Comparison of ENCODE assay signal across 23 cellular contexts in the genomic region with DNA sequence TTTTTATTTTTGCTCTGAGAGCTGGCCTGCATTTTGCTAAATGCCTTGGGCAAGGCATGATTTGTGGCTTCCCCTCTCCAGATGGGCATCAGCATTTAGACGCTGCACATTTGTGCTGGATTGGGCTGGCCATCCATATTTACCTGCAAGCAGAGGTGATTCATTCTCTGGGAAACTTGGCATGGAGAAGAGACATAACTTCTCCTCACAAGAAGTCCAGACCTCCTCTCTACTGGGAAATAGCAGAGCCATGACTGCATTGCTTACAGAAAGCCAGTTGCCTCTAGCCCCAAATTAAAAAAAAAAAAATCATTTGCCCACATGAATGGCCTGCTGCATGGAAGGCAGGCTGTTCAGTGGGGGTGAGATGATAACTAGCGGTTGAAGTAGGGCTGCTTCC.
"Had no signal": no experiment of that assay in that cellular context is flagged by ENCODE, and none has a peak within 500 bp of the region (broad histone marks: within the 10 kb centered on the region; RNA-seq: fewer than 3 reads in every experiment).

No MANE protein-coding gene starts in this region.

- DNase-seq: activated gamma-delta T cell treated with Interleukin-2 at 50 U/mL for 16 hours; activated T-cell treated with anti-CD3 and anti-CD28 coated beads, Interleukin-2, amount 50 U/mL, for 1 hour; anterior cingulate cortex; body of pancreas; caudate nucleus; effector CD4-positive, alpha-beta T cell; heart right ventricle; islet precursor cell; lower lobe of right lung; naive B cell; retina; sigmoid colon; stimulated activated CD4-positive, alpha-beta T cell treated with anti-CD3 and anti-CD28 coated beads, Interleukin-2, amount 100 ng/mL, for 48 hours; stimulated activated CD8-positive, alpha-beta memory T cell treated with anti-CD3 and anti-CD28 coated beads, Interleukin-4, amount 100 ng/mL, for 48 hours; stimulated activated naive B cell treated with anti-CD40 and anti-IgM and Interleukin-4, amounts not matched to agents 10 μg/mL and 1 μg/mL and 100 μg/mL, for 72 hours; testis had no signal

- H3K36me3 Mint-ChIP-seq: activated naive CD4-positive, alpha-beta T cell treated with anti-CD3 and anti-CD28 coated beads, Interleukin-2, amount 50 U/mL, for 24 hours; naive B cell; type B pancreatic cell had no signal

- H3K9me3 Mint-ChIP-seq: activated naive CD4-positive, alpha-beta T cell treated with anti-CD3 and anti-CD28 coated beads, Interleukin-2, amount 50 U/mL, for 24 hours; dendritic cell treated with granulocyte-macrophage colony-stimulating factor and Interleukin-4, amounts not matched to agents 40 ng/mL and 50 ng/mL, for 4 days; type B pancreatic cell had no signal

- H3K4me3 ChIP-seq: body of pancreas, heart right ventricle, lower lobe of right lung, sigmoid colon, smooth muscle cell, testis, vagina had no signal

- H3K4me3 Mint-ChIP-seq: activated naive CD4-positive, alpha-beta T cell treated with anti-CD3 and anti-CD28 coated beads, Interleukin-2, amount 50 U/mL, for 24 hours; dendritic cell treated with granulocyte-macrophage colony-stimulating factor and Interleukin-4, amounts not matched to agents 40 ng/mL and 50 ng/mL, for 4 days; naive B cell; neural crest cell; stimulated activated naive B cell treated with anti-CD40 and anti-IgM and Interleukin-4, amounts not matched to agents 10 μg/mL and 1 μg/mL and 100 μg/mL, for 72 hours; type B pancreatic cell; WTC11 had no signal

- H3K9me3 ChIP-seq: body of pancreas, lower lobe of right lung, sigmoid colon, testis, vagina had no signal

- H3K4me1 Mint-ChIP-seq: activated naive CD4-positive, alpha-beta T cell treated with anti-CD3 and anti-CD28 coated beads, Interleukin-2, amount 50 U/mL, for 24 hours; naive B cell; neural crest cell; stimulated activated naive B cell treated with anti-CD40 and anti-IgM and Interleukin-4, amounts not matched to agents 10 μg/mL and 1 μg/mL and 100 μg/mL, for 72 hours; WTC11 had no signal

- H3K27me3 ChIP-seq: body of pancreas, sigmoid colon, testis, vagina had no signal

- H3K27me3 Mint-ChIP-seq: activated naive CD4-positive, alpha-beta T cell treated with anti-CD3 and anti-CD28 coated beads, Interleukin-2, amount 50 U/mL, for 24 hours had no signal

- H3K27ac ChIP-seq: body of pancreas, heart right ventricle, lower lobe of right lung, sigmoid colon, testis, vagina had no signal

- H3K36me3 ChIP-seq: heart right ventricle, lower lobe of right lung, sigmoid colon, vagina had no signal

- H3K27ac Mint-ChIP-seq: activated naive CD4-positive, alpha-beta T cell treated with anti-CD3 and anti-CD28 coated beads, Interleukin-2, amount 50 U/mL, for 24 hours; dendritic cell treated with granulocyte-macrophage colony-stimulating factor and Interleukin-4, amounts not matched to agents 40 ng/mL and 50 ng/mL, for 4 days; stimulated activated naive B cell treated with anti-CD40 and anti-IgM and Interleukin-4, amounts not matched to agents 10 μg/mL and 1 μg/mL and 100 μg/mL, for 72 hours; type B pancreatic cell; WTC11 had no signal

- ATAC-seq: body of pancreas; lower lobe of right lung; stimulated activated naive B cell treated with anti-CD40 and anti-IgM and Interleukin-4, amounts not matched to agents 10 μg/mL and 1 μg/mL and 100 μg/mL, for 72 hours; WTC11 had no signal

- H3K4me1 ChIP-seq: heart right ventricle, lower lobe of right lung, sigmoid colon, testis, vagina had no signal
